ENCODE assay signal across 1 cellular context in genomic region chr14:65594153-65594881, GRCh38.
A peak's percentile ranks its signal among the peaks of the same experiment; 100 is the strongest.
TF ChIP-seq lines count a peak whose summit lies in the region.

No MANE protein-coding gene starts in this region.

TF ChIP-seq in HepG2, 621 proteins besides CTCF, POLR2A, EP300 and RAD21 (continued from another document and continues in another):
- TF ChIP-seq POGK (CRISPR knock-in tag; conservative IDR thresholded peaks at IDR 0.05) (no peak), JDP2 (CRISPR knock-in tag; IDR thresholded peaks at IDR 0.05; ENCODE audit: borderline replicate concordance) (no peak), ZBTB14 (CRISPR knock-in tag; IDR thresholded peaks at IDR 0.05) (no peak), ZNF354B (CRISPR knock-in tag; IDR thresholded peaks at IDR 0.05) (no peak), ZNF746 (CRISPR knock-in tag; IDR thresholded peaks at IDR 0.05) (no peak), CHD4 (IDR thresholded peaks at IDR 0.05; ENCODE audit: borderline replicate concordance, low read length) (no peak), HOXA3 (CRISPR knock-in tag; IDR thresholded peaks at IDR 0.05) (peak; percentile 39; the same call in 1 of the 2 replicates), DPF2 (CRISPR knock-in tag; IDR thresholded peaks at IDR 0.05; ENCODE audit: borderline replicate concordance, low read depth) (0 out of 2 replicates have a peak, but pooled peaks have one; percentile 23), ZNF263 (CRISPR knock-in tag; IDR thresholded peaks at IDR 0.05) (no peak), HOMEZ (CRISPR knock-in tag; IDR thresholded peaks at IDR 0.05; ENCODE audit: low read depth) (peak; percentile 64; the same call in 1 of the 2 replicates), ATF2 (CRISPR knock-in tag; IDR thresholded peaks at IDR 0.05) (no peak), SRSF9 (IDR thresholded peaks at IDR 0.05; ENCODE audit: borderline replicate concordance, insufficient read depth, low read depth, low read length, poor library complexity, severe bottlenecking) (no peak), ZBTB42 (CRISPR knock-in tag; IDR thresholded peaks at IDR 0.05) (no peak), ZNF512 (CRISPR knock-in tag; IDR thresholded peaks at IDR 0.05) (no peak), ZNF766 (CRISPR knock-in tag; IDR thresholded peaks at IDR 0.05; ENCODE audit: borderline replicate concordance) (no peak), FOXP4 (CRISPR knock-in tag; IDR thresholded peaks at IDR 0.05) (peak; percentile 97), TFAP4 (IDR thresholded peaks at IDR 0.05; ENCODE audit: borderline replicate concordance, low read depth) (peak; percentile 81), RBM22 (optimal IDR thresholded peaks at IDR 0.05; ENCODE audit: low read length) (no peak), SNAI1 (CRISPR knock-in tag; IDR thresholded peaks at IDR 0.05; ENCODE audit: borderline replicate concordance) (no peak), KAT8 (CRISPR knock-in tag; IDR thresholded peaks at IDR 0.05) (no peak), GMEB1 (CRISPR knock-in tag; IDR thresholded peaks at IDR 0.05; ENCODE audit: borderline replicate concordance) (no peak), SALL1 (CRISPR knock-in tag; IDR thresholded peaks at IDR 0.05) (peak; percentile 44; the same call in 1 of the 2 replicates), GATAD2A (CRISPR knock-in tag; IDR thresholded peaks at IDR 0.05) (peak; percentile 69; the same call in 1 of the 2 replicates), PREB (CRISPR knock-in tag; IDR thresholded peaks at IDR 0.05) (no peak), FOXA1 (IDR thresholded peaks at IDR 0.05) (no peak), FOXA1 (CRISPR knock-in tag; IDR thresholded peaks at IDR 0.05) (peak; percentile 93), ZNF362 (CRISPR knock-in tag; IDR thresholded peaks at IDR 0.05; ENCODE audit: borderline replicate concordance) (no peak), ZKSCAN8 (CRISPR knock-in tag; IDR thresholded peaks at IDR 0.05; ENCODE audit: borderline replicate concordance) (no peak), GFI1 (CRISPR knock-in tag; IDR thresholded peaks at IDR 0.05; ENCODE audit: borderline replicate concordance) (0 out of 2 replicates have a peak, but pooled peaks have one; percentile 31), TGIF2 (CRISPR knock-in tag; IDR thresholded peaks at IDR 0.05) (0 out of 2 replicates have a peak, but pooled peaks have one; percentile 65), HOXA9 (CRISPR knock-in tag; IDR thresholded peaks at IDR 0.05; ENCODE audit: borderline replicate concordance) (no peak), TRAFD1 (CRISPR knock-in tag; IDR thresholded peaks at IDR 0.05; ENCODE audit: borderline replicate concordance) (no peak), ZNF580 (CRISPR knock-in tag; IDR thresholded peaks at IDR 0.05; ENCODE audit: borderline replicate concordance, low read depth) (peak; percentile 28; the same call in 1 of the 2 replicates), ZNF782 (CRISPR knock-in tag; IDR thresholded peaks at IDR 0.05; ENCODE audit: borderline replicate concordance) (no peak), HIVEP1 (CRISPR knock-in tag; IDR thresholded peaks at IDR 0.05) (no peak; the same call in 1 of the 2 replicates), ETV5 (CRISPR knock-in tag; IDR thresholded peaks at IDR 0.05; ENCODE audit: borderline replicate concordance) (peak; percentile 55; the same call in 1 of the 2 replicates), DNMT1 (CRISPR knock-in tag; IDR thresholded peaks at IDR 0.05) (no peak), ADNP (CRISPR knock-in tag; IDR thresholded peaks at IDR 0.05) (no peak), TBL1XR1 (IDR thresholded peaks at IDR 0.05; ENCODE audit: borderline replicate concordance, low read length, partially characterized antibody) (no peak), CREM (IDR thresholded peaks at IDR 0.05) (no peak), CREM (CRISPR knock-in tag; IDR thresholded peaks at IDR 0.05) (no peak), ZNF451 (CRISPR knock-in tag; IDR thresholded peaks at IDR 0.05) (no peak), ZMYM3 (CRISPR knock-in tag; IDR thresholded peaks at IDR 0.05) (0 out of 2 replicates have a peak, but pooled peaks have one; percentile 22), BCL6 (CRISPR knock-in tag; IDR thresholded peaks at IDR 0.05) (peak; percentile 74), TBX2 (CRISPR knock-in tag; IDR thresholded peaks at IDR 0.05; ENCODE audit: borderline replicate concordance) (no peak), TMF1 (CRISPR knock-in tag; IDR thresholded peaks at IDR 0.05; ENCODE audit: low read depth) (no peak)
